In genomic region chr6:157148391-157149323, GRCh38 we compare ENCODE assay signal across 7 cellular contexts.
DNase-seq lines count a peak whose midpoint lies in the region; ATAC-seq, FAIRE-seq and TF ChIP-seq lines count a peak whose summit lies in the region.

No MANE protein-coding gene starts in this region.

- in situ Hi-C loops in transverse colon (cut with MboI; ENCODE audit: low pct_ligation_motif_present in 1 of 4, low pct_unique_long_range_greater_than_20kb in 1 of 4, low sequenced_read_pairs in 3 of 4) = no loop called here

- H3K4me3 ChIP-seq in bronchial epithelial cell (ENCODE audit: low read depth, low read length) (no peak overlapping the region), transverse colon (no peak overlapping the region), small intestine (ENCODE audit: low read depth in 1 of 2, low read length in 2 of 2) (no peak overlapping the region)

- H3K27me3 ChIP-seq in bronchial epithelial cell (ENCODE audit: control insufficient read depth, insufficient read depth, low read length) (no peaks in the 10 kb centered on the region), transverse colon (no peaks in the 10 kb centered on the region), small intestine (ENCODE audit: control insufficient read depth in 2 of 2, insufficient read depth in 2 of 2, low read length in 2 of 2) (no peaks in the 10 kb centered on the region)

- peak; percentile 60 for TF ChIP-seq EP300 in transverse colon (IDR thresholded peaks at IDR 0.05; ENCODE audit: low read depth)

- no peak for TF ChIP-seq CTCF in bronchial epithelial cell (IDR thresholded peaks at IDR 0.05; ENCODE audit: insufficient read depth, low read length, severe bottlenecking)
- TF ChIP-seq CTCF in transverse colon (IDR thresholded peaks at IDR 0.05) = no peak

- peaks cover 18 to 25% (median 19%) of the 10 kb centered on the region in 4 donors for H3K4me1 ChIP-seq in transverse colon
- peaks cover 0 to 4% of the 10 kb centered on the region in 2 donors for H3K4me1 ChIP-seq in small intestine (ENCODE audit: control insufficient read depth in 2 of 2, insufficient read depth in 1 of 2, low read depth in 1 of 2, low read length in 1 of 2)

- H3K27ac ChIP-seq in transverse colon (peak overlapping the region; percentile 31 to 54 (median 37)), small intestine (ENCODE audit: low read depth in 1 of 2, low read length in 1 of 2) (peak overlapping the region in 1 of 2 donors; percentile 11)

- no peak overlapping the region for H3K27ac Mint-ChIP-seq in activated naive CD4-positive, alpha-beta T cell treated with anti-CD3 and anti-CD28 coated beads, Interleukin-2, amount 50 U/mL, for 72 hours

- no peak for TF ChIP-seq POLR2A in transverse colon (IDR thresholded peaks at IDR 0.05)

- H3K36me3 ChIP-seq in bronchial epithelial cell (ENCODE audit: control insufficient read depth, insufficient read depth, low read length) (peaks cover 6% of the 10 kb centered on the region), transverse colon (peaks cover 0 to 8% (median 2%) of the 10 kb centered on the region in 4 donors), small intestine (ENCODE audit: control insufficient read depth in 2 of 2, insufficient read depth in 2 of 2, low read length in 2 of 2) (peaks cover under 1 to 11% of the 10 kb centered on the region in 2 donors)

- no peaks in the 10 kb centered on the region for H3K9me3 ChIP-seq in transverse colon
- no peaks in the 10 kb centered on the region for H3K9me3 ChIP-seq in small intestine (ENCODE audit: control insufficient read depth, low read depth)

- peaks cover 0 to 5% of the 10 kb centered on the region in 2 donors for H3K36me3 Mint-ChIP-seq in activated naive CD4-positive, alpha-beta T cell treated with anti-CD3 and anti-CD28 coated beads, Interleukin-2, amount 50 U/mL, for 72 hours

- ATAC-seq in left colon (peak; percentile 4), GM18498 (IDR thresholded peaks at IDR 0.05; ENCODE audit: unreplicated experiment) (no peak)
- no peak for ATAC-seq in activated naive CD4-positive, alpha-beta T cell treated with anti-CD3 and anti-CD28 coated beads, Interleukin-2, amount 50 U/mL, for 72 hours

- 77 to 85% methylated on average over 12 to 25 of the region's 25 CpGs for WGBS in transverse colon (ENCODE audit: low coverage in 1 of 2), 2 donors
- WGBS in small intestine, 3 donors = 84 to 93% (median 89%) methylated on average over 25 of the region's 25 CpGs

- intact Hi-C loops in left colon (cut with DNase I, micrococcal nuclease) (no loop called here), transverse colon (cut with DNase I; ENCODE audit: low total_unique reads) (no loop called here)

- H3K9me3 Mint-ChIP-seq in activated naive CD4-positive, alpha-beta T cell treated with anti-CD3 and anti-CD28 coated beads, Interleukin-2, amount 50 U/mL, for 72 hours = no peaks in the 10 kb centered on the region

- peak; percentile 96 for FAIRE-seq in bronchial epithelial cell (lab: Jason Lieb, UNC)
- no peak for FAIRE-seq in small intestine (lab: Jason Lieb, UNC)

- peak; percentile 89 for DNase-seq in NCI-H2029 (lab: John Stamatoyannopoulos, UW)
- DNase-seq in bronchial epithelial cell (ENCODE audit: low read depth) = peak; percentile 94
- DNase-seq in left colon = peak in 1 of 2 donors; percentile 44
- peak; percentile 28 for DNase-seq in transverse colon
- DNase-seq in activated naive CD4-positive, alpha-beta T cell treated with anti-CD3 and anti-CD28 coated beads, Interleukin-2, amount 50 U/mL, for 72 hours (ENCODE audit: low spot score in 2 of 2) = no peak
- no peak for DNase-seq in small intestine

Comparison
In these comparisons a context has a peak if more than half of its experiments do, and no peak if none do; other contexts are left out.
1. DNase-seq: peak in NCI-H2029 (single experiment), bronchial epithelial cell (single experiment) and transverse colon (single experiment); none in activated naive CD4-positive, alpha-beta T cell treated with anti-CD3 and anti-CD28 coated beads, Interleukin-2, amount 50 U/mL, for 72 hours (0 of 2) and small intestine (single experiment).